In genomic region chr20:63089051-63089907, GRCh38 we compare ENCODE assay signal across 13 cellular contexts.
A peak's percentile ranks its signal among the peaks of the same experiment; 100 is the strongest.
DNase-seq lines count a peak whose midpoint lies in the region; ATAC-seq and TF ChIP-seq lines count a peak whose summit lies in the region.
"Had no signal": no experiment of that assay in that cellular context is flagged by ENCODE, and none has a peak within 500 bp of the region (broad histone marks: within the 10 kb centered on the region; RNA-seq: fewer than 3 reads in every experiment).

No MANE protein-coding gene starts in this region.

- no peaks in the 10 kb centered on the region for H3K9me3 ChIP-seq in left lung
- H3K9me3 ChIP-seq: pancreas had no signal

- H3K27me3 Mint-ChIP-seq in natural killer cell treated with Interleukin-12 subunit alpha and Interleukin-12 subunit beta and Interleukin-15 and Interleukin-18, amount 100 ng/mL, for 72 hours = peaks cover 0 to 2% of the 10 kb centered on the region in 2 donors
- H3K27me3 Mint-ChIP-seq in natural killer cell (ENCODE audit: low read depth in 2 of 2) = peaks cover 0 to 9% of the 10 kb centered on the region in 2 donors
- H3K27me3 Mint-ChIP-seq in activated CD8-positive, alpha-beta memory T cell treated with anti-CD3 and anti-CD28 coated beads, Interleukin-2, amount 10 ng/mL, durations not matched to agents 7 days and 5 days = no peaks in the 10 kb centered on the region

- H3K4me1 ChIP-seq in left lung = no peaks in the 10 kb centered on the region
- H3K4me1 ChIP-seq: pancreas had no signal

- no peaks in the 10 kb centered on the region for H3K4me1 Mint-ChIP-seq in natural killer cell treated with Interleukin-12 subunit alpha and Interleukin-12 subunit beta and Interleukin-15 and Interleukin-18, amount 100 ng/mL, for 72 hours (ENCODE audit: low read depth in 2 of 2)
- H3K4me1 Mint-ChIP-seq in natural killer cell = no peaks in the 10 kb centered on the region
- no peaks in the 10 kb centered on the region for H3K4me1 Mint-ChIP-seq in activated CD8-positive, alpha-beta memory T cell treated with anti-CD3 and anti-CD28 coated beads, Interleukin-2, amount 10 ng/mL, durations not matched to agents 7 days and 5 days

- intact Hi-C loops in natural killer cell (cut with micrococcal nuclease) = no loop called here
- intact Hi-C loops in left lung (cut with DNase I) = no loop called here

- DNase-seq in natural killer cell treated with Interleukin-12 subunit alpha and Interleukin-12 subunit beta and Interleukin-15 and Interleukin-18, amount 100 ng/mL, for 72 hours (ENCODE audit: low spot score) = peak; percentile 51
- DNase-seq in natural killer cell (no peak), left lung (peak; percentile 25 to 65), DMS 273 treated with DMSO at 0.1 percent for 48 hours (lab: John Stamatoyannopoulos, UW) (no peak)
- DNase-seq in activated CD8-positive, alpha-beta memory T cell treated with anti-CD3 and anti-CD28 coated beads, Interleukin-2, amount 10 ng/mL, durations not matched to agents 7 days and 5 days = peak; percentile 33
- no peak for DNase-seq in stimulated activated naive CD4-positive, alpha-beta T cell (lab: John Stamatoyannopoulos, UW)
- DNase-seq in stimulated activated CD4-positive, alpha-beta T cell treated with anti-CD3 and anti-CD28 coated beads, Interleukin-12 subunit alpha, Interleukin-12 subunit beta, amount 100 ng/mL, for 4 hours = no peak
- no peak for DNase-seq in activated CD4-positive, alpha-beta T cell treated with anti-CD3 and anti-CD28 coated beads for 1 hour
- DNase-seq: AML-193, NCI-H510A had no signal

- H3K27ac Mint-ChIP-seq in natural killer cell treated with Interleukin-12 subunit alpha and Interleukin-12 subunit beta and Interleukin-15 and Interleukin-18, amount 100 ng/mL, for 72 hours = no peak overlapping the region
- no peak overlapping the region for H3K27ac Mint-ChIP-seq in natural killer cell
- no peak overlapping the region for H3K27ac Mint-ChIP-seq in activated CD8-positive, alpha-beta memory T cell treated with anti-CD3 and anti-CD28 coated beads, Interleukin-2, amount 10 ng/mL, durations not matched to agents 7 days and 5 days

- no peaks in the 10 kb centered on the region for H3K36me3 Mint-ChIP-seq in natural killer cell treated with Interleukin-12 subunit alpha and Interleukin-12 subunit beta and Interleukin-15 and Interleukin-18, amount 100 ng/mL, for 72 hours
- H3K36me3 Mint-ChIP-seq in natural killer cell = no peaks in the 10 kb centered on the region
- H3K36me3 Mint-ChIP-seq in activated CD8-positive, alpha-beta memory T cell treated with anti-CD3 and anti-CD28 coated beads, Interleukin-2, amount 10 ng/mL, durations not matched to agents 7 days and 5 days = no peaks in the 10 kb centered on the region

- no peak overlapping the region for H3K4me3 ChIP-seq in left lung
- H3K4me3 ChIP-seq: hepatocyte, pancreas had no signal

- TF ChIP-seq CTCF in natural killer cell (IDR thresholded peaks at IDR 0.05) = no peak
- TF ChIP-seq CTCF in left lung (IDR thresholded peaks at IDR 0.05) = no peak

- H3K27me3 ChIP-seq in left lung = peaks cover 0 to 87% of the 10 kb centered on the region in 2 donors
- H3K27me3 ChIP-seq: pancreas had no signal

- CTCF ChIA-PET in activated CD8-positive, alpha-beta memory T cell treated with anti-CD3 and anti-CD28 coated beads, Interleukin-2, amount 10 ng/mL, durations not matched to agents 7 days and 5 days (lab: Charles Lee) = no interaction called here

- no peak for ATAC-seq in natural killer cell treated with Interleukin-12 subunit alpha and Interleukin-12 subunit beta and Interleukin-15 and Interleukin-18, amount 100 ng/mL, for 72 hours
- ATAC-seq in natural killer cell (no peak), left lung (no peak)
- no peak for ATAC-seq in activated CD8-positive, alpha-beta memory T cell treated with anti-CD3 and anti-CD28 coated beads, Interleukin-2, amount 10 ng/mL, durations not matched to agents 7 days and 5 days
- ATAC-seq: pancreas had no signal

- H3K4me3 Mint-ChIP-seq in natural killer cell treated with Interleukin-12 subunit alpha and Interleukin-12 subunit beta and Interleukin-15 and Interleukin-18, amount 100 ng/mL, for 72 hours = no peak overlapping the region
- H3K4me3 Mint-ChIP-seq in natural killer cell = no peak overlapping the region
- H3K4me3 Mint-ChIP-seq in activated CD8-positive, alpha-beta memory T cell treated with anti-CD3 and anti-CD28 coated beads, Interleukin-2, amount 10 ng/mL, durations not matched to agents 7 days and 5 days = no peak overlapping the region

- no peaks in the 10 kb centered on the region for H3K9me3 Mint-ChIP-seq in natural killer cell treated with Interleukin-12 subunit alpha and Interleukin-12 subunit beta and Interleukin-15 and Interleukin-18, amount 100 ng/mL, for 72 hours
- H3K9me3 Mint-ChIP-seq in natural killer cell = no peaks in the 10 kb centered on the region
- H3K9me3 Mint-ChIP-seq in activated CD8-positive, alpha-beta memory T cell treated with anti-CD3 and anti-CD28 coated beads, Interleukin-2, amount 10 ng/mL, durations not matched to agents 7 days and 5 days (ENCODE audit: low read depth) = no peaks in the 10 kb centered on the region

- H3K27ac ChIP-seq in left lung = no peak overlapping the region
- H3K27ac ChIP-seq: epithelial cell of prostate, hepatocyte, pancreas had no signal

- no peaks in the 10 kb centered on the region for H3K36me3 ChIP-seq in left lung
- H3K36me3 ChIP-seq: pancreas had no signal

Comparison
In these comparisons a context has a peak if more than half of its experiments do, and no peak if none do; other contexts are left out.
1. DNase-seq: peak in natural killer cell treated with Interleukin-12 subunit alpha and Interleukin-12 subunit beta and Interleukin-15 and Interleukin-18, amount 100 ng/mL, for 72 hours (single experiment), activated CD8-positive, alpha-beta memory T cell treated with anti-CD3 and anti-CD28 coated beads, Interleukin-2, amount 10 ng/mL, durations not matched to agents 7 days and 5 days (single experiment) and left lung (2 of 2); none in natural killer cell (single experiment), DMS 273 treated with DMSO at 0.1 percent for 48 hours (single experiment), stimulated activated naive CD4-positive, alpha-beta T cell (0 of 6), stimulated activated CD4-positive, alpha-beta T cell treated with anti-CD3 and anti-CD28 coated beads, Interleukin-12 subunit alpha, Interleukin-12 subunit beta, amount 100 ng/mL, for 4 hours (single experiment) and activated CD4-positive, alpha-beta T cell treated with anti-CD3 and anti-CD28 coated beads for 1 hour (single experiment).